In genomic region chr4:32002037-32002747, GRCh38 we compare ENCODE assay signal across 1 cellular context.
TF ChIP-seq lines count a peak whose summit lies in the region.

No MANE protein-coding gene starts in this region.

TF ChIP-seq in K562, 482 proteins besides CTCF, POLR2A, EP300 and RAD21 (continued from another document and continues in another):
- TF ChIP-seq, protein P1, sequence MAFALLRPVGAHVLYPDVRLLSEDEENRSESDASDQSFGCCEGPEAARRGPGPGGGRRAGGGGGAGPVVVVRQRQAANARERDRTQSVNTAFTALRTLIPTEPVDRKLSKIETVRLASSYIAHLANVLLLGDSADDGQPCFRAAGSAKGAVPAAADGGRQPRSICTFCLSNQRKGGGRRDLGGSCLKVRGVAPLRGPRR (CRISPR knock-in tag; IDR thresholded peaks at IDR 0.05), result no peak
- TF ChIP-seq JUND (IDR thresholded peaks at IDR 0.05; ENCODE audit: borderline replicate concordance, low read depth, low read length) (peak; percentile 10; the same call in 1 of the 2 replicates), JUND (tag; IDR thresholded peaks at IDR 0.05; ENCODE audit: borderline replicate concordance, low read depth, low read length) (peak; percentile 16; the same call in 2 of the 3 replicates), SMARCE1 (IDR thresholded peaks at IDR 0.05) (peak; percentile 93), SOX6 (IDR thresholded peaks at IDR 0.05) (peak; percentile 89), ARNT (IDR thresholded peaks at IDR 0.05) (0 out of 4 replicates have a peak, but pooled peaks of 1 of the 2 experiments have one; percentile 47), SIX5 (IDR thresholded peaks at IDR 0.05; ENCODE audit: borderline replicate concordance in 1 of 2, insufficient read depth in 1 of 2, low read depth in 1 of 2, low read length in 2 of 2) (no peak), NCOR1 (IDR thresholded peaks at IDR 0.05) (peak; percentile 93), NR2C2 (CRISPR knock-in tag; IDR thresholded peaks at IDR 0.05) (no peak), NR2C2 (tag; IDR thresholded peaks at IDR 0.05) (peak; percentile 64), HDAC3 (IDR thresholded peaks at IDR 0.05; ENCODE audit: borderline replicate concordance, partially characterized antibody) (peak; percentile 71), HDAC8 (tag; IDR thresholded peaks at IDR 0.05) (no peak), ARID3A (IDR thresholded peaks at IDR 0.05; ENCODE audit: borderline replicate concordance, low read depth, low read length) (peak; percentile 78; the same call in 1 of the 2 replicates), ZNF79 (CRISPR knock-in tag; IDR thresholded peaks at IDR 0.05; ENCODE audit: low read depth) (no peak), GATA2 (CRISPR knock-in tag; IDR thresholded peaks at IDR 0.05) (peak; percentile 91), SMAD4 (CRISPR knock-in tag; conservative IDR thresholded peaks at IDR 0.05) (peak; percentile 73), MAFF (IDR thresholded peaks at IDR 0.05; ENCODE audit: low read length) (peak; percentile 12; the same call in 1 of the 2 replicates), HLTF (IDR thresholded peaks at IDR 0.05) (no peak), MTA1 (IDR thresholded peaks at IDR 0.05; ENCODE audit: borderline replicate concordance) (no peak), BRCA1 (IDR thresholded peaks at IDR 0.05) (no peak), BRCA1 (CRISPR knock-in tag; IDR thresholded peaks at IDR 0.05) (no peak), ZNF134 (CRISPR knock-in tag; conservative IDR thresholded peaks at IDR 0.05) (no peak), PTRF (tag; IDR thresholded peaks at IDR 0.05) (no peak), ZNF444 (CRISPR knock-in tag; IDR thresholded peaks at IDR 0.05) (no peak), NEUROD1 (IDR thresholded peaks at IDR 0.05; ENCODE audit: borderline replicate concordance, low read depth, low read length, partially characterized antibody) (peak; percentile 37), NFE2L1 (tag; IDR thresholded peaks at IDR 0.05; ENCODE audit: borderline replicate concordance, low read depth) (peak; percentile 27; the same call in 1 of the 2 replicates), MECOM (CRISPR knock-in tag; IDR thresholded peaks at IDR 0.05) (no peak), LEF1 (IDR thresholded peaks at IDR 0.05) (peak; percentile 56; the same call in 1 of the 2 replicates), TEAD4 (IDR thresholded peaks at IDR 0.05; ENCODE audit: low read length) (peak; percentile 97), TEAD4 (CRISPR knock-in tag; IDR thresholded peaks at IDR 0.05; ENCODE audit: borderline replicate concordance) (no peak), EGR1 (conservative IDR thresholded peaks at IDR 0.05) (0 out of 2 replicates have a peak, but pooled peaks have one; percentile 7), MTA2 (IDR thresholded peaks at IDR 0.05; ENCODE audit: low read depth) (peak; percentile 93), CCNT2 (IDR thresholded peaks at IDR 0.05; ENCODE audit: borderline replicate concordance, extremely low read depth, insufficient read length, low read depth, low read length) (peak; percentile 87), CCAR2 (IDR thresholded peaks at IDR 0.05; ENCODE audit: low read depth, low read length) (no peak), NFIC (IDR thresholded peaks at IDR 0.05) (peak; percentile 82), ELK3 (CRISPR knock-in tag; IDR thresholded peaks at IDR 0.05) (no peak), KLF16 (IDR thresholded peaks at IDR 0.05) (peak; percentile 91), NCOA1 (IDR thresholded peaks at IDR 0.05; ENCODE audit: low read depth) (0 out of 2 replicates have a peak, but pooled peaks have one; percentile 27), DMBX1 (CRISPR knock-in tag; IDR thresholded peaks at IDR 0.05; ENCODE audit: borderline replicate concordance) (0 out of 2 replicates have a peak, but pooled peaks have one; percentile 48), SMARCC2 (IDR thresholded peaks at IDR 0.05; ENCODE audit: low read depth) (peak; percentile 89), OTX1 (CRISPR knock-in tag; IDR thresholded peaks at IDR 0.05) (no peak), ZNF212 (CRISPR knock-in tag; IDR thresholded peaks at IDR 0.05) (no peak), KLF13 (tag; IDR thresholded peaks at IDR 0.05; ENCODE audit: borderline replicate concordance, low read depth) (no peak), ID3 (CRISPR knock-in tag; IDR thresholded peaks at IDR 0.05) (no peak), ID3 (tag; IDR thresholded peaks at IDR 0.05) (peak; percentile 99), CHD1 (IDR thresholded peaks at IDR 0.05; ENCODE audit: low read length) (no peak), SMARCB1 (IDR thresholded peaks at IDR 0.05; ENCODE audit: insufficient read length, low read depth) (no peak), CBX1 (IDR thresholded peaks at IDR 0.05; ENCODE audit: low read depth) (no peak), TCF3 (CRISPR knock-in tag; IDR thresholded peaks at IDR 0.05) (peak; percentile 94), KDM1A (IDR thresholded peaks at IDR 0.05) (peak; percentile 82 to 85), CBX8 (IDR thresholded peaks at IDR 0.05; ENCODE audit: borderline replicate concordance, extremely low read depth, low read depth, low read length, poor library complexity, severe bottlenecking) (no peak), FOXA3 (CRISPR knock-in tag; conservative IDR thresholded peaks at IDR 0.05 in 1 of 2, IDR thresholded peaks at IDR 0.05 in 1 of 2) (peak in 1 of 2 experiments; percentile 52; a peak in 1 of 4 replicates), RFX1 (IDR thresholded peaks at IDR 0.05) (0 out of 2 replicates have a peak, but pooled peaks have one; percentile 5)
- TF ChIP-seq, protein P2, sequence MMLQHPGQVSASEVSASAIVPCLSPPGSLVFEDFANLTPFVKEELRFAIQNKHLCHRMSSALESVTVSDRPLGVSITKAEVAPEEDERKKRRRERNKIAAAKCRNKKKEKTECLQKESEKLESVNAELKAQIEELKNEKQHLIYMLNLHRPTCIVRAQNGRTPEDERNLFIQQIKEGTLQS (IDR thresholded peaks at IDR 0.05), result peak; percentile 12; the same call in 1 of the 2 replicates
- TF ChIP-seq, protein P2 (CRISPR knock-in tag; conservative IDR thresholded peaks at IDR 0.05), result no peak
- TF ChIP-seq, protein P3, sequence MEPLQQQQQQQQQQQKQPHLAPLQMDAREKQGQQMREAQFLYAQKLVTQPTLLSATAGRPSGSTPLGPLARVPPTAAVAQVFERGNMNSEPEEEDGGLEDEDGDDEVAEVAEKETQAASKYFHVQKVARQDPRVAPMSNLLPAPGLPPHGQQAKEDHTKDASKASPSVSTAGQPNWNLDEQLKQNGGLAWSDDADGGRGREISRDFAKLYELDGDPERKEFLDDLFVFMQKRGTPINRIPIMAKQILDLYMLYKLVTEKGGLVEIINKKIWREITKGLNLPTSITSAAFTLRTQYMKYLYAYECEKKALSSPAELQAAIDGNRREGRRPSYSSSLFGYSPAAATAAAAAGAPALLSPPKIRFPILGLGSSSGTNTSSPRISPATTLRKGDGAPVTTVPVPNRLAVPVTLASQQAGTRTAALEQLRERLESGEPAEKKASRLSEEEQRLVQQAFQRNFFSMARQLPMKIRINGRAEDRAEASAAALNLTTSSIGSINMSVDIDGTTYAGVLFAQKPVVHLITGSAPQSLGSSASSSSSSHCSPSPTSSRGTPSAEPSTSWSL (CRISPR knock-in tag; IDR thresholded peaks at IDR 0.05; ENCODE audit: borderline replicate concordance), result no peak
- TF ChIP-seq, protein P4, sequence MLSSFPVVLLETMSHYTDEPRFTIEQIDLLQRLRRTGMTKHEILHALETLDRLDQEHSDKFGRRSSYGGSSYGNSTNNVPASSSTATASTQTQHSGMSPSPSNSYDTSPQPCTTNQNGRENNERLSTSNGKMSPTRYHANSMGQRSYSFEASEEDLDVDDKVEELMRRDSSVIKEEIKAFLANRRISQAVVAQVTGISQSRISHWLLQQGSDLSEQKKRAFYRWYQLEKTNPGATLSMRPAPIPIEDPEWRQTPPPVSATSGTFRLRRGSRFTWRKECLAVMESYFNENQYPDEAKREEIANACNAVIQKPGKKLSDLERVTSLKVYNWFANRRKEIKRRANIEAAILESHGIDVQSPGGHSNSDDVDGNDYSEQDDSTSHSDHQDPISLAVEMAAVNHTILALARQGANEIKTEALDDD (IDR thresholded peaks at IDR 0.05), result peak; percentile 91
- TF ChIP-seq, protein P5, sequence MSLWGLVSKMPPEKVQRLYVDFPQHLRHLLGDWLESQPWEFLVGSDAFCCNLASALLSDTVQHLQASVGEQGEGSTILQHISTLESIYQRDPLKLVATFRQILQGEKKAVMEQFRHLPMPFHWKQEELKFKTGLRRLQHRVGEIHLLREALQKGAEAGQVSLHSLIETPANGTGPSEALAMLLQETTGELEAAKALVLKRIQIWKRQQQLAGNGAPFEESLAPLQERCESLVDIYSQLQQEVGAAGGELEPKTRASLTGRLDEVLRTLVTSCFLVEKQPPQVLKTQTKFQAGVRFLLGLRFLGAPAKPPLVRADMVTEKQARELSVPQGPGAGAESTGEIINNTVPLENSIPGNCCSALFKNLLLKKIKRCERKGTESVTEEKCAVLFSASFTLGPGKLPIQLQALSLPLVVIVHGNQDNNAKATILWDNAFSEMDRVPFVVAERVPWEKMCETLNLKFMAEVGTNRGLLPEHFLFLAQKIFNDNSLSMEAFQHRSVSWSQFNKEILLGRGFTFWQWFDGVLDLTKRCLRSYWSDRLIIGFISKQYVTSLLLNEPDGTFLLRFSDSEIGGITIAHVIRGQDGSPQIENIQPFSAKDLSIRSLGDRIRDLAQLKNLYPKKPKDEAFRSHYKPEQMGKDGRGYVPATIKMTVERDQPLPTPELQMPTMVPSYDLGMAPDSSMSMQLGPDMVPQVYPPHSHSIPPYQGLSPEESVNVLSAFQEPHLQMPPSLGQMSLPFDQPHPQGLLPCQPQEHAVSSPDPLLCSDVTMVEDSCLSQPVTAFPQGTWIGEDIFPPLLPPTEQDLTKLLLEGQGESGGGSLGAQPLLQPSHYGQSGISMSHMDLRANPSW (CRISPR knock-in tag; IDR thresholded peaks at IDR 0.05), result no peak
- TF ChIP-seq, protein P6, sequence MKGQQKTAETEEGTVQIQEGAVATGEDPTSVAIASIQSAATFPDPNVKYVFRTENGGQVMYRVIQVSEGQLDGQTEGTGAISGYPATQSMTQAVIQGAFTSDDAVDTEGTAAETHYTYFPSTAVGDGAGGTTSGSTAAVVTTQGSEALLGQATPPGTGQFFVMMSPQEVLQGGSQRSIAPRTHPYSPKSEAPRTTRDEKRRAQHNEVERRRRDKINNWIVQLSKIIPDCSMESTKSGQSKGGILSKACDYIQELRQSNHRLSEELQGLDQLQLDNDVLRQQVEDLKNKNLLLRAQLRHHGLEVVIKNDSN (CRISPR knock-in tag; IDR thresholded peaks at IDR 0.05), result no peak
- TF ChIP-seq, protein P7, sequence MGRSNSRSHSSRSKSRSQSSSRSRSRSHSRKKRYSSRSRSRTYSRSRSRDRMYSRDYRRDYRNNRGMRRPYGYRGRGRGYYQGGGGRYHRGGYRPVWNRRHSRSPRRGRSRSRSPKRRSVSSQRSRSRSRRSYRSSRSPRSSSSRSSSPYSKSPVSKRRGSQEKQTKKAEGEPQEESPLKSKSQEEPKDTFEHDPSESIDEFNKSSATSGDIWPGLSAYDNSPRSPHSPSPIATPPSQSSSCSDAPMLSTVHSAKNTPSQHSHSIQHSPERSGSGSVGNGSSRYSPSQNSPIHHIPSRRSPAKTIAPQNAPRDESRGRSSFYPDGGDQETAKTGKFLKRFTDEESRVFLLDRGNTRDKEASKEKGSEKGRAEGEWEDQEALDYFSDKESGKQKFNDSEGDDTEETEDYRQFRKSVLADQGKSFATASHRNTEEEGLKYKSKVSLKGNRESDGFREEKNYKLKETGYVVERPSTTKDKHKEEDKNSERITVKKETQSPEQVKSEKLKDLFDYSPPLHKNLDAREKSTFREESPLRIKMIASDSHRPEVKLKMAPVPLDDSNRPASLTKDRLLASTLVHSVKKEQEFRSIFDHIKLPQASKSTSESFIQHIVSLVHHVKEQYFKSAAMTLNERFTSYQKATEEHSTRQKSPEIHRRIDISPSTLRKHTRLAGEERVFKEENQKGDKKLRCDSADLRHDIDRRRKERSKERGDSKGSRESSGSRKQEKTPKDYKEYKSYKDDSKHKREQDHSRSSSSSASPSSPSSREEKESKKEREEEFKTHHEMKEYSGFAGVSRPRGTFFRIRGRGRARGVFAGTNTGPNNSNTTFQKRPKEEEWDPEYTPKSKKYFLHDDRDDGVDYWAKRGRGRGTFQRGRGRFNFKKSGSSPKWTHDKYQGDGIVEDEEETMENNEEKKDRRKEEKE (IDR thresholded peaks at IDR 0.05; ENCODE audit: borderline replicate concordance in 1 of 2, control insufficient read depth in 1 of 2, low read depth in 2 of 2, low read length in 1 of 2), result no peak
